In the genomic region with DNA sequence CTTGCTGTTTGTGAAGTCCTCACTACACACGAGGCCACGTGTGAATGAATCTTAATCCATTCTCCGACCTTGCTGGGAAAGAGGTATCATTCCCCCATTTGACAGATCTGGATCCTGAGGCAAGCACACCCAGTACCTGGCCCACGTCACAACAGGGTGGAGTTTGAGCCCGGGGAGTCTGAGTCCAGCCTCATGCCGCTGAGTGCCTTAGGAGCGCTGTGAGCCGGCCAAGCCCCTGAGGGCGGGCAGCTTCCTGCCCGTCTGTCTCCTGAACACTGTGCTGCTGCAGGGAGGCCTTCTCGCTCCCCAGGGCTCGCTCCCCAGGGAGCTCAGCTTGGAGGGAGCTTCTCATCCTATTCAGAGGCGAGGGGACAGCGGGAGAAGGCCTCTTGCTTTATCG, we compare ENCODE assay signal across 19 cellular contexts. TPM values are rescaled to one million over a fixed set of nuclear protein-coding genes. Genes with fewer than 3 reads are reported as not detected.
DNase-seq lines count a peak whose midpoint lies in the region; ATAC-seq and TF ChIP-seq lines count a peak whose summit lies in the region.
"Had no signal": no experiment of that assay in that cellular context is flagged by ENCODE, and none has a peak within 500 bp of the region (broad histone marks: within the 10 kb centered on the region; RNA-seq: fewer than 3 reads in every experiment).

No MANE protein-coding gene starts in this region.

- ATAC-seq in CD4-positive, alpha-beta T cell (ENCODE audit: poor library complexity) = no peak
- ATAC-seq: activated CD8-positive, alpha-beta T cell treated with anti-CD3 and anti-CD28 coated beads, Interleukin-2, amount 10 ng/mL, durations not matched to agents 7 days and 5 days; activated T-cell treated with anti-CD3 and anti-CD28 coated beads, Interleukin-2, amount 50 U/mL, for 72 hours had no signal

- peak overlapping the region; percentile 5 for H3K4me3 Mint-ChIP-seq in neural progenitor cell
- H3K4me3 Mint-ChIP-seq in CD4-positive, alpha-beta T cell = no peak overlapping the region
- H3K4me3 Mint-ChIP-seq: activated CD8-positive, alpha-beta T cell treated with anti-CD3 and anti-CD28 coated beads, Interleukin-2, amount 10 ng/mL, durations not matched to agents 7 days and 5 days; activated naive CD8-positive, alpha-beta T cell treated with anti-CD3 and anti-CD28 coated beads for 36 hours; activated T-cell treated with anti-CD3 and anti-CD28 coated beads, Interleukin-2, amount 50 U/mL, for 72 hours; brain; T-helper 1 cell treated with Interleukin-12 subunit alpha and Interleukin-12 subunit beta and Interleukin-4 antibody, amounts not matched to agents 30 μg/mL and 1 μg/mL, for 36 hours had no signal

- DNase-seq in COR-L47 (lab: John Stamatoyannopoulos, UW) = peak; percentile 6
- peak; percentile 67 for DNase-seq in ELF-1 (ENCODE audit: low read depth, low spot score)
- DNase-seq in SK-N-DZ (ENCODE audit: low spot score) = peak; percentile 13
- no peak for DNase-seq in neural progenitor cell (ENCODE audit: low spot score)
- DNase-seq in CD4-positive, alpha-beta T cell = no peak
- no peak for DNase-seq in erythroblast (lab: John Stamatoyannopoulos, UW)
- no peak for DNase-seq in NCI-H187 treated with DMSO at 0.1 percent for 48 hours (lab: John Stamatoyannopoulos, UW)
- DNase-seq: activated CD8-positive, alpha-beta T cell treated with anti-CD3 and anti-CD28 coated beads, Interleukin-2, amount 10 ng/mL, durations not matched to agents 7 days and 5 days; activated naive CD8-positive, alpha-beta T cell treated with anti-CD3 and anti-CD28 coated beads for 36 hours; activated T-cell treated with anti-CD3 and anti-CD28 coated beads, Interleukin-2, amount 50 U/mL, for 72 hours; C1 segment of cervical spinal cord; dorsolateral prefrontal cortex; HCEC 1CT; naive B cell; NCI-H2029 had no signal

- intact Hi-C loops in CD4-positive, alpha-beta T cell (cut with DNase I, micrococcal nuclease) = loop anchor here in 1 of 2 experiments (2.0 kb wide), 1 partner anchor 33 kb away; no protein-coding TSS in a partner anchor

- H3K4me1 Mint-ChIP-seq in neural progenitor cell = peaks cover 33% of the 10 kb centered on the region
- peaks cover 5% of the 10 kb centered on the region for H3K4me1 Mint-ChIP-seq in CD4-positive, alpha-beta T cell (ENCODE audit: low read depth)

- no peak overlapping the region for H2AFZ ChIP-seq in neural progenitor cell (replicated peaks)

- POLR2A ChIA-PET in CD4-positive, alpha-beta T cell (lab: Charles Lee) = interaction anchor here (1.1 kb wide), 1 partner anchor 316 kb away, joined by 3 read pairs; no protein-coding TSS in a partner anchor

- H3K36me3 ChIP-seq in neural progenitor cell = no peaks in the 10 kb centered on the region

- H3K4me1 ChIP-seq in neural progenitor cell = no peaks in the 10 kb centered on the region

- no peak for TF ChIP-seq CTCF in neural progenitor cell (IDR thresholded peaks at IDR 0.05)
- TF ChIP-seq CTCF in CD4-positive, alpha-beta T cell (IDR thresholded peaks at IDR 0.05) = no peak

- H3K27ac Mint-ChIP-seq in neural progenitor cell = peak overlapping the region; percentile 64
- no peak overlapping the region for H3K27ac Mint-ChIP-seq in CD4-positive, alpha-beta T cell
- H3K27ac Mint-ChIP-seq: activated CD8-positive, alpha-beta T cell treated with anti-CD3 and anti-CD28 coated beads, Interleukin-2, amount 10 ng/mL, durations not matched to agents 7 days and 5 days; activated naive CD8-positive, alpha-beta T cell treated with anti-CD3 and anti-CD28 coated beads for 36 hours; activated T-cell treated with anti-CD3 and anti-CD28 coated beads, Interleukin-2, amount 50 U/mL, for 72 hours; T-helper 1 cell treated with Interleukin-12 subunit alpha and Interleukin-12 subunit beta and Interleukin-4 antibody, amounts not matched to agents 30 μg/mL and 1 μg/mL, for 36 hours had no signal

- no peak for TF ChIP-seq POLR2A in erythroblast (IDR thresholded peaks at IDR 0.05; ENCODE audit: low read length)

- CTCF ChIA-PET in CD4-positive, alpha-beta T cell (lab: Charles Lee) = interaction anchor here (1.2 kb wide), 1 partner anchor 333 kb away, joined by 3 read pairs; no protein-coding TSS in a partner anchor

- H3K9me3 ChIP-seq in neural progenitor cell (ENCODE audit: low read depth) = no peaks in the 10 kb centered on the region
- no peaks in the 10 kb centered on the region for H3K9me3 ChIP-seq in CD4-positive, alpha-beta T cell (ENCODE audit: control insufficient read depth, low read length)

- no peak overlapping the region for H3K4me2 ChIP-seq in neural progenitor cell
- H3K4me2 ChIP-seq: smooth muscle cell had no signal

- H3K9me3 Mint-ChIP-seq in neural progenitor cell = no peaks in the 10 kb centered on the region
- no peaks in the 10 kb centered on the region for H3K9me3 Mint-ChIP-seq in CD4-positive, alpha-beta T cell
- H3K9me3 Mint-ChIP-seq: activated naive CD8-positive, alpha-beta T cell treated with anti-CD3 and anti-CD28 coated beads for 36 hours; activated T-cell treated with anti-CD3 and anti-CD28 coated beads, Interleukin-2, amount 50 U/mL, for 72 hours; T-helper 1 cell treated with Interleukin-12 subunit alpha and Interleukin-12 subunit beta and Interleukin-4 antibody, amounts not matched to agents 30 μg/mL and 1 μg/mL, for 36 hours had no signal

- H3K36me3 Mint-ChIP-seq in neural progenitor cell = peaks cover 12% of the 10 kb centered on the region
- peaks cover 5% of the 10 kb centered on the region for H3K36me3 Mint-ChIP-seq in CD4-positive, alpha-beta T cell (ENCODE audit: low read depth)
- H3K36me3 Mint-ChIP-seq: activated naive CD8-positive, alpha-beta T cell treated with anti-CD3 and anti-CD28 coated beads for 36 hours; naive B cell had no signal

- no peaks in the 10 kb centered on the region for H3K79me2 ChIP-seq in neural progenitor cell (ENCODE audit: low read depth)

- H3K27me3 ChIP-seq in neural progenitor cell = no peaks in the 10 kb centered on the region
- H3K27me3 ChIP-seq in CD4-positive, alpha-beta T cell (ENCODE audit: control insufficient read depth, insufficient read depth, low read length) = no peaks in the 10 kb centered on the region
- H3K27me3 ChIP-seq: dorsolateral prefrontal cortex had no signal

- no peak overlapping the region for H3K4me3 ChIP-seq in neural progenitor cell
- H3K4me3 ChIP-seq: dorsolateral prefrontal cortex, lung, smooth muscle cell had no signal

- H3K9ac ChIP-seq in neural progenitor cell = no peak overlapping the region

- H3K27ac ChIP-seq in neural progenitor cell = no peak overlapping the region
- H3K27ac ChIP-seq in CD4-positive, alpha-beta T cell (ENCODE audit: low read depth, low read length) = no peak overlapping the region

- H3K27me3 Mint-ChIP-seq in neural progenitor cell (ENCODE audit: insufficient read depth, low read depth) = peaks cover 16% of the 10 kb centered on the region
- no peaks in the 10 kb centered on the region for H3K27me3 Mint-ChIP-seq in CD4-positive, alpha-beta T cell

- H4K20me1 ChIP-seq in neural progenitor cell (ENCODE audit: low read depth) = peaks cover 9% of the 10 kb centered on the region

- peaks cover 8% of the 10 kb centered on the region for H3F3A ChIP-seq in neural progenitor cell (ENCODE audit: low read depth)

RNA-seq across cellular contexts. Expression of a gene that starts 29.7 kb away (rescaled TPM):
- 0.12 and 0.20 TPM in 2 replicates for polyA plus RNA-seq in SK-N-DZ (2014; cell fraction: cytosol; rRNA removed)
- not detected in 2 replicates for polyA plus RNA-seq in SK-N-DZ (2014; cell fraction: nucleus; rRNA removed)
- total RNA-seq in neural progenitor cell (ENCODE audit: low replicate concordance) = 1.1 and 3.3 TPM in 2 replicates
- total RNA-seq in CD4-positive, alpha-beta T cell = under 1 TPM; 0.88 to 0.98 TPM

Comparison
In these comparisons a context has a peak if more than half of its experiments do, and no peak if none do; other contexts are left out.
1. DNase-seq: peak in COR-L47 (single experiment), ELF-1 (single experiment) and SK-N-DZ (single experiment); none in neural progenitor cell (single experiment), CD4-positive, alpha-beta T cell (0 of 10), erythroblast (0 of 2) and NCI-H187 treated with DMSO at 0.1 percent for 48 hours (single experiment).